Comparison of ENCODE assay signal across 19 cellular contexts in the genomic region with DNA sequence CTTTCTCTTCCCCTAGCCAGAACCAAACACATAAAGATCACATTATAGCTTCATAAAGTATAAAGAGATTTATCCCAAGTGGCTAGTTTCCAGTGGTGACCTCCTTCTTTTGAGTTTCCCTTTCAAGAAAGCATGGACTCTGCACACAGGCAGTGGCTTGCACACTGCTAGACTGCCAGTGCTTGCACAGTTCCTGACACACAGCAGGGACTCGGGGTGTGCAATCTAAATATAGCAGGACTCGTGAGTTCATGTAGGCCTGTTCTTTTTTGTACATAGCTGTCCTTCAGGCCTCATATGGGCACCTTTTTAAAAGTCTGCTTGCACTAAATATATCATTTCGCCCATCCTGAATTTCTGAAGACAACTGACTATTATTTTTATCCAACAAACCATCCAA.
DNase-seq lines count a peak whose midpoint lies in the region; ATAC-seq and TF ChIP-seq lines count a peak whose summit lies in the region.
"Had no signal": no experiment of that assay in that cellular context is flagged by ENCODE, and none has a peak within 500 bp of the region (broad histone marks: within the 10 kb centered on the region; RNA-seq: fewer than 3 reads in every experiment).

No MANE protein-coding gene starts in this region.

- H3K36me3 ChIP-seq in left ventricle myocardium inferior (no peaks in the 10 kb centered on the region), BE2C (no peaks in the 10 kb centered on the region)
- H3K36me3 ChIP-seq: BLaER1 had no signal

- H3K4me3 ChIP-seq in choroid plexus epithelial cell (ENCODE audit: low read depth, low read length): no peak overlapping the region
- no peak overlapping the region for H3K4me3 ChIP-seq in left ventricle myocardium inferior
- no peak overlapping the region for H3K4me3 ChIP-seq in BE2C (ENCODE audit: low read depth, low read length)
- H3K4me3 ChIP-seq: A549, BLaER1 had no signal

- intact Hi-C loops in left ventricle myocardium inferior (cut with micrococcal nuclease): no loop called here

- H3K27ac ChIP-seq in left ventricle myocardium inferior (replicated peaks): peak overlapping the region; percentile 73
- H3K27ac ChIP-seq: A549, BLaER1 had no signal

- DNase-seq in NCI-H69 (lab: John Stamatoyannopoulos, UW) (peak; percentile 42), choroid plexus epithelial cell (ENCODE audit: low read depth) (peak; percentile 50), left ventricle myocardium inferior (no peak), retina (peak; percentile 30), BE2C (no peak), GF-D8 (lab: John Stamatoyannopoulos, UW) (no peak), mucosa of gallbladder (ENCODE audit: low spot score) (no peak)
- DNase-seq: CD4-positive, alpha-beta memory T cell; KG1; MV-4-11; NCI-H187; NCI-H2107; NCI-H510A treated with DMSO at 0.1 percent for 48 hours; NCI-H82; RPMI8226 had no signal

- ATAC-seq in GM21447 (IDR thresholded peaks at IDR 0.05; ENCODE audit: unreplicated experiment): no peak
- ATAC-seq: A549, PC-3 had no signal

- peaks cover 30% of the 10 kb centered on the region for H3K4me1 ChIP-seq in left ventricle myocardium inferior
- H3K4me1 ChIP-seq in BE2C: peaks cover 8% of the 10 kb centered on the region
- H3K4me1 ChIP-seq: A549, BLaER1 had no signal

- no peaks in the 10 kb centered on the region for H3K27me3 ChIP-seq in left ventricle myocardium inferior (ENCODE audit: low read depth)
- H3K27me3 ChIP-seq in BE2C: no peaks in the 10 kb centered on the region
- H3K27me3 ChIP-seq: BLaER1 had no signal

- TF ChIP-seq CTCF in choroid plexus epithelial cell (conservative IDR thresholded peaks at IDR 0.05; ENCODE audit: low read depth, low read length) (no peak), left ventricle myocardium inferior (IDR thresholded peaks at IDR 0.05; ENCODE audit: borderline replicate concordance) (no peak), BE2C (IDR thresholded peaks at IDR 0.05; ENCODE audit: low read depth, low read length) (no peak)

- H3K9me3 ChIP-seq in left ventricle myocardium inferior (replicated peaks) (peaks cover 14% of the 10 kb centered on the region), BE2C (no peaks in the 10 kb centered on the region)

Comparison
In these comparisons a context has a peak if more than half of its experiments do, and no peak if none do; other contexts are left out.
1. DNase-seq: peak in NCI-H69 (single experiment), choroid plexus epithelial cell (single experiment) and retina (single experiment); none in left ventricle myocardium inferior (single experiment), BE2C (single experiment), GF-D8 (single experiment) and mucosa of gallbladder (single experiment).